Comparison of ENCODE assay signal across 8 cellular contexts in genomic region chr15:77875066-77875721, GRCh38.
DNase-seq lines count a peak whose midpoint lies in the region; ATAC-seq and TF ChIP-seq lines count a peak whose summit lies in the region.
"Not testable (repeated sequence)": the region's sequence is repeated elsewhere in the genome, so short reads cannot be mapped to it uniquely, and the experiment has no call there.

No MANE protein-coding gene starts in this region.

- DNase-seq in DMS53 (lab: John Stamatoyannopoulos, UW) (peak; percentile 67), KBM-7 (peak; percentile 84), NCI-H82 treated with DMSO at 0.1 percent for 48 hours (lab: John Stamatoyannopoulos, UW; ENCODE audit: unreplicated experiment) (peak; percentile 67), right cardiac atrium (peak; percentile 33 to 72 (median 69)), nucleus accumbens (lab: John Stamatoyannopoulos, UW) (peak in 45 of 56 donors; percentile 7 to 74 (median 31)), substantia nigra (lab: John Stamatoyannopoulos, UW) (peak in 40 of 49 donors; percentile 3 to 75 (median 38))
- DNase-seq in activated CD4-positive, alpha-beta T cell treated with anti-CD3 and anti-CD28 coated beads for 48 hours, result peak; percentile 65
- not testable (repeated sequence) for DNase-seq in mammary epithelial cell

- ATAC-seq in right cardiac atrium, result peak in 1 of 2 donors; percentile 53

- CTCF ChIA-PET in mammary epithelial cell (lab: Charles Lee; ENCODE audit: low non-redundant PET), result interaction anchor here (0.5 to 0.6 kb wide), 2 partner anchors 241 to 263 kb away, joined by 3 to 6 read pairs; no protein-coding TSS in a partner anchor

- in situ Hi-C loops in KBM-7 (cut with MboI; ENCODE audit: low pct_unique_long_range_greater_than_20kb, low sequenced_read_pairs); mammary epithelial cell (cut with MboI; ENCODE audit: low sequenced_read_pairs in 2 of 2): not testable (repeated sequence)

- not testable (repeated sequence) for BruUV-seq in mammary epithelial cell (replicated peaks; lab: Mats Ljungman, UMichigan)

- H2AFZ ChIP-seq in mammary epithelial cell (ENCODE audit: low read depth, low read length), result not testable (repeated sequence)

- intact Hi-C loops in mammary epithelial cell (cut with micrococcal nuclease), result loop anchor here (1.0 to 5.0 kb wide), 2 partner anchors 242 to 748 kb away; no protein-coding TSS in a partner anchor
- intact Hi-C loops in right cardiac atrium (cut with DNase I), result not testable (repeated sequence)

- not testable (repeated sequence) for H3K27me3 ChIP-seq in mammary epithelial cell (ENCODE audit: insufficient read depth, low read length); right cardiac atrium (ENCODE audit: control insufficient read depth, insufficient read depth)

- H3K4me3 ChIP-seq in mammary epithelial cell (replicated peaks in 1 of 3; ENCODE audit: insufficient read depth in 1 of 3, low read depth in 2 of 3, low read length in 3 of 3); right cardiac atrium (ENCODE audit: low read length): not testable (repeated sequence)

- not testable (repeated sequence) for H4K20me1 ChIP-seq in mammary epithelial cell (ENCODE audit: insufficient read depth, low read length)

- TF ChIP-seq CTCF in mammary epithelial cell (conservative IDR thresholded peaks at IDR 0.05 in 1 of 2, IDR thresholded peaks at IDR 0.05 in 1 of 2; ENCODE audit: extremely low read depth in 1 of 2, insufficient read depth in 1 of 2, low read depth in 1 of 2, low read length in 2 of 2), result peak; percentile 33 to 66

- WGBS in mammary epithelial cell (ENCODE audit: low coverage, missing lambda C conversion rate), result 81% methylated on average over 3 of the region's 13 CpGs
- WGBS in right cardiac atrium, result 50% methylated on average over 13 of the region's 13 CpGs

- dilution Hi-C loops in mammary epithelial cell (cut with HindIII; ENCODE audit: low sequenced_read_pairs), result not testable (repeated sequence)

- not testable (repeated sequence) for H3K4me2 ChIP-seq in mammary epithelial cell (ENCODE audit: insufficient read depth, low read depth, low read length)

- H3K9ac ChIP-seq in mammary epithelial cell (ENCODE audit: insufficient read depth, low read length), result not testable (repeated sequence)

- not testable (repeated sequence) for H3K4me1 ChIP-seq in mammary epithelial cell (ENCODE audit: insufficient read depth, low read length); right cardiac atrium (ENCODE audit: control insufficient read depth, insufficient read depth, low read length)

- not testable (repeated sequence) for H3K36me3 ChIP-seq in mammary epithelial cell (ENCODE audit: insufficient read depth, low read length)

- not testable (repeated sequence) for H3K9me3 ChIP-seq in mammary epithelial cell (replicated peaks; ENCODE audit: insufficient read depth, low read length); right cardiac atrium (ENCODE audit: control insufficient read depth, low read length)

- not testable (repeated sequence) for H3K27ac ChIP-seq in mammary epithelial cell (ENCODE audit: insufficient read depth, low read depth, low read length); right cardiac atrium (ENCODE audit: low read length); substantia nigra (ENCODE audit: low read depth, low read length, poor library complexity, severe bottlenecking)

- H3K79me2 ChIP-seq in mammary epithelial cell (ENCODE audit: insufficient read depth, low read length), result not testable (repeated sequence)
